Comparison of ENCODE assay signal across 8 cellular contexts in genomic region chr12:121537814-121538698, GRCh38. TPM values are rescaled to one million over a fixed set of nuclear protein-coding genes. Genes with fewer than 3 reads are reported as not detected.
DNase-seq lines count a peak whose midpoint lies in the region; ATAC-seq, FAIRE-seq and TF ChIP-seq lines count a peak whose summit lies in the region.

No MANE protein-coding gene starts in this region.

- H3K27me3 Mint-ChIP-seq in stimulated activated naive B cell treated with anti-CD40 and anti-IgM and Interleukin-4, amounts not matched to agents 10 μg/mL and 1 μg/mL and 100 μg/mL, for 72 hours, result no peaks in the 10 kb centered on the region

- peaks cover 7 to 9% of the 10 kb centered on the region in 2 donors for H3K36me3 Mint-ChIP-seq in stimulated activated naive B cell treated with anti-CD40 and anti-IgM and Interleukin-4, amounts not matched to agents 10 μg/mL and 1 μg/mL and 100 μg/mL, for 72 hours

- peak overlapping the region; percentile 86 to 94 for H3K4me3 Mint-ChIP-seq in stimulated activated naive B cell treated with anti-CD40 and anti-IgM and Interleukin-4, amounts not matched to agents 10 μg/mL and 1 μg/mL and 100 μg/mL, for 72 hours

- intact Hi-C loops in PC-3 (cut with micrococcal nuclease) (loop anchor here (5.0 kb wide), 1 partner anchor 89 kb away; the partner anchor contains the start of gene ORAI1), K562 (cut with micrococcal nuclease) (no loop called here)

- H3K27me3 ChIP-seq in PC-3 (ENCODE audit: low read length), result no peaks in the 10 kb centered on the region
- no peaks in the 10 kb centered on the region for H3K27me3 ChIP-seq in K562 (ENCODE audit: control insufficient read depth in 2 of 2, insufficient read depth in 2 of 2, low read length in 2 of 2)
- peaks cover 2% of the 10 kb centered on the region for H3K27me3 ChIP-seq in kidney epithelial cell (ENCODE audit: control insufficient read depth, insufficient read depth, low read length)

- peaks cover 42 to 74% of the 10 kb centered on the region in 2 donors for H3K4me1 Mint-ChIP-seq in stimulated activated naive B cell treated with anti-CD40 and anti-IgM and Interleukin-4, amounts not matched to agents 10 μg/mL and 1 μg/mL and 100 μg/mL, for 72 hours

- H2AFZ ChIP-seq in PC-3 (ENCODE audit: low read length) (peak overlapping the region; percentile 73), K562 (ENCODE audit: low read depth, low read length) (no peak overlapping the region)

- no peak for FAIRE-seq in K562 (lab: Jason Lieb, UNC)

- H3K9me2 ChIP-seq in PC-3 (replicated peaks; ENCODE audit: low read length), result no peaks in the 10 kb centered on the region

- POLR2A ChIA-PET in PC-3 (lab: Charles Lee; ENCODE audit: unreplicated experiment) (no interaction called here), K562 (lab: Yijun Ruan, JAX) (no interaction called here)

- no peaks in the 10 kb centered on the region for H4K20me1 ChIP-seq in PC-3 (ENCODE audit: low read length)
- H4K20me1 ChIP-seq in K562 (replicated peaks; ENCODE audit: control insufficient read depth, insufficient read depth, low read length), result no peaks in the 10 kb centered on the region

- H3F3A ChIP-seq in PC-3 (ENCODE audit: low read length, unreplicated experiment), result no peaks in the 10 kb centered on the region

- peak overlapping the region; percentile 85 for H3K4me2 ChIP-seq in PC-3 (ENCODE audit: low read length)
- no peak overlapping the region for H3K4me2 ChIP-seq in K562 (ENCODE audit: insufficient read depth, low read length)

- WGBS in K562 (ENCODE audit: insufficient coverage, low coverage, missing lambda C conversion rate), result 91% methylated on average over 21 of the region's 83 CpGs

- in situ Hi-C loops in K562 (cut with MboI), result no loop called here

- H3K9ac ChIP-seq in PC-3 (ENCODE audit: low read length), result peak overlapping the region; percentile 64; the same call in 1 of the 2 replicates
- H3K9ac ChIP-seq in K562 (ENCODE audit: insufficient read depth in 1 of 2, low read depth in 2 of 2, low read length in 2 of 2), result no peak overlapping the region; a peak in 1 of 4 replicates

- CTCF ChIA-PET in PC-3 (lab: Charles Lee) (interaction anchor here (1.2 kb wide), 1 partner anchor 15 kb away, joined by 7 read pairs; no protein-coding TSS in a partner anchor), K562 (lab: Yijun Ruan, JAX; ENCODE audit: low intra/inter-chr PET ratio) (no interaction called here)

- H3K9me3 ChIP-seq in PC-3 (ENCODE audit: low read length), result no peaks in the 10 kb centered on the region
- H3K9me3 ChIP-seq in K562 (replicated peaks; ENCODE audit: control insufficient read depth, insufficient read depth, low read depth, low read length), result no peaks in the 10 kb centered on the region

- no peaks in the 10 kb centered on the region for H3K9me1 ChIP-seq in K562 (ENCODE audit: control insufficient read depth, insufficient read depth, low read length)

- BruUV-seq in PC-3 (replicated peaks; lab: Mats Ljungman, UMichigan) (no TSS peak), K562 (replicated peaks; lab: Mats Ljungman, UMichigan) (no TSS peak)

- peak; percentile 11 for ATAC-seq in HG02763 (IDR thresholded peaks at IDR 0.05; ENCODE audit: unreplicated experiment)
- peak; percentile 37 for ATAC-seq in PC-3
- no peak for ATAC-seq in K562
- peak; percentile 18 to 23 for ATAC-seq in stimulated activated naive B cell treated with anti-CD40 and anti-IgM and Interleukin-4, amounts not matched to agents 10 μg/mL and 1 μg/mL and 100 μg/mL, for 72 hours (replicated peaks)

- TF ChIP-seq RAD21 in K562 (CRISPR knock-in tag; conservative IDR thresholded peaks at IDR 0.05 in 1 of 2, IDR thresholded peaks at IDR 0.05 in 1 of 2), result no peak

- no peak for TF ChIP-seq POLR2A in K562 (conservative IDR thresholded peaks at IDR 0.05)

- H3K27ac ChIP-seq in PC-3 (ENCODE audit: low read length), result no peak overlapping the region
- H3K27ac ChIP-seq in K562 (ENCODE audit: extremely low read depth, low read depth, low read length), result no peak overlapping the region

- H3K36me3 ChIP-seq in PC-3 (ENCODE audit: low read depth, low read length) (no peaks in the 10 kb centered on the region; the same call in 1 of the 2 replicates), K562 (ENCODE audit: control insufficient read depth, insufficient read depth, low read length) (peaks cover 8% of the 10 kb centered on the region; the same call in 1 of the 3 replicates), kidney epithelial cell (ENCODE audit: control insufficient read depth, insufficient read depth, low read length) (no peaks in the 10 kb centered on the region)

- peaks cover 18% of the 10 kb centered on the region; the same call in 1 of the 2 replicates for H3K4me1 ChIP-seq in PC-3 (ENCODE audit: insufficient read depth, low read length)
- peaks cover 20 to 35% of the 10 kb centered on the region in 2 experiments for H3K4me1 ChIP-seq in K562 (replicated peaks in 1 of 2; ENCODE audit: control insufficient read depth in 2 of 2, insufficient read depth in 2 of 2, low read length in 2 of 2)

- no peaks in the 10 kb centered on the region for H3K9me3 Mint-ChIP-seq in stimulated activated naive B cell treated with anti-CD40 and anti-IgM and Interleukin-4, amounts not matched to agents 10 μg/mL and 1 μg/mL and 100 μg/mL, for 72 hours

- DNase-seq in NCI-H2081 (lab: John Stamatoyannopoulos, UW) (peak; percentile 5 to 44), NCI-H2081 treated with DMSO at 0.1 percent for 48 hours (lab: John Stamatoyannopoulos, UW) (no peak), PC-3 (peak; percentile 29), K562 (ENCODE audit: extremely low read depth in 1 of 4, low spot score in 3 of 4) (no peak), kidney epithelial cell (ENCODE audit: low read depth) (no peak), A172 (ENCODE audit: low spot score) (no peak)
- no peak for DNase-seq in stimulated activated naive B cell treated with anti-CD40 and anti-IgM and Interleukin-4, amounts not matched to agents 10 μg/mL and 1 μg/mL and 100 μg/mL, for 72 hours

- H3K4me3 ChIP-seq in PC-3 (ENCODE audit: low read length) (peak overlapping the region; percentile 89), K562 (no peak overlapping the region), kidney epithelial cell (ENCODE audit: low read depth, low read length) (peak overlapping the region; percentile 42)

- H3K79me2 ChIP-seq in PC-3 (ENCODE audit: low read length), result no peaks in the 10 kb centered on the region
- H3K79me2 ChIP-seq in K562 (ENCODE audit: control insufficient read depth, insufficient read depth, low read length), result no peaks in the 10 kb centered on the region

- TF ChIP-seq CTCF in PC-3 (conservative IDR thresholded peaks at IDR 0.05; ENCODE audit: low read depth, low read length) (no peak), K562 (IDR thresholded peaks at IDR 0.05 in 2 of 3, conservative IDR thresholded peaks at IDR 0.05 in 1 of 3; ENCODE audit: insufficient read depth in 2 of 3, low read depth in 1 of 3, low read length in 3 of 3) (no peak), kidney epithelial cell (IDR thresholded peaks at IDR 0.05; ENCODE audit: insufficient read depth, low read length, poor library complexity, severe bottlenecking) (no peak)

- no peak for TF ChIP-seq EP300 in K562 (IDR thresholded peaks at IDR 0.05; ENCODE audit: low read length)

- peak overlapping the region; percentile 97 for H3K27ac Mint-ChIP-seq in stimulated activated naive B cell treated with anti-CD40 and anti-IgM and Interleukin-4, amounts not matched to agents 10 μg/mL and 1 μg/mL and 100 μg/mL, for 72 hours

TF ChIP-seq in K562, 482 proteins besides CTCF, POLR2A, EP300 and RAD21 (continues in another document):
- peak in 1 of 2 experiments; percentile 26; a peak in 1 of 4 replicates for TF ChIP-seq KDM1A (IDR thresholded peaks at IDR 0.05)
- no peak for TF ChIP-seq SMC3 (conservative IDR thresholded peaks at IDR 0.05; ENCODE audit: insufficient read depth, low read depth, low read length)
- TF ChIP-seq MTF1 (CRISPR knock-in tag; IDR thresholded peaks at IDR 0.05; ENCODE audit: borderline replicate concordance), result no peak
- TF ChIP-seq HNRNPL (IDR thresholded peaks at IDR 0.05; ENCODE audit: low read depth, low read length), result peak; percentile 3; the same call in 1 of the 2 replicates
- TF ChIP-seq RBM25 (IDR thresholded peaks at IDR 0.05; ENCODE audit: low read depth, low read length, severe bottlenecking), result peak; percentile 50
- TF ChIP-seq ZFP36 (IDR thresholded peaks at IDR 0.05; ENCODE audit: low read depth, low read length, partially characterized antibody), result peak; percentile 53

RNA-seq across cellular contexts. Expression of gene KDM2B, which starts 42.8 kb away (rescaled TPM):
- 52.5 and 72.3 TPM in 2 replicates for total RNA-seq in PC-3 (2014; rRNA removed)
- total RNA-seq in K562 (2011; cell fraction: chromatin; rRNA removed; ENCODE audit: low replicate concordance), result 59.2 and 97.9 TPM in 2 replicates
- total RNA-seq in K562 (2011; cell fraction: nucleolus; rRNA removed), result 48.7 and 51.7 TPM in 2 replicates
- total RNA-seq in K562 (2011; cell fraction: nucleoplasm; rRNA removed), result 38.8 and 40.4 TPM in 2 replicates
- total RNA-seq in K562 (2014; rRNA removed), result 29.3 and 37.4 TPM in 2 replicates
- total RNA-seq in K562 (2014; rRNA removed; fragmentation: Illumina TruSeq; extraction: Trizol), result 19.9 and 20.7 TPM in 2 replicates
- 22.5 and 23.0 TPM in 2 replicates for total RNA-seq in K562 (2015; rRNA removed; fragmentation: Illumina TruSeq; extraction: Trizol)
- 46.8 and 50.5 TPM in 2 replicates for total RNA-seq in K562 (2021)
- polyA plus RNA-seq in K562 (2011; rRNA removed), result 17.8 and 29.3 TPM in 2 replicates
- 17.5 and 31.8 TPM in 2 replicates for polyA plus RNA-seq in K562 (2011; cell fraction: cytosol; rRNA removed)
- 86.1 and 88.9 TPM in 2 replicates for polyA plus RNA-seq in K562 (2011; cell fraction: nucleus; rRNA removed)
- polyA plus RNA-seq in K562 (2012), result 41.7 and 43.1 TPM in 2 replicates
- 29.2 and 41.2 TPM in 2 replicates for polyA plus RNA-seq in K562 (2014; fragmentation: Illumina TruSeq; extraction: Trizol)
- 1 to 10 TPM; 7.4 to 9.1 TPM for polyA plus RNA-seq in K562 (2014; fragmentation: Nextera tagmentation; extraction: Ambion mirVana)
- polyA plus RNA-seq in K562 (2014; rRNA removed), result 29.4 and 33.6 TPM in 2 replicates
- polyA minus RNA-seq in K562 (2011; rRNA and poly(A)+ RNA removed), result 24.6 and 35.2 TPM in 2 replicates
- 19.4 and 32.6 TPM in 2 replicates for polyA minus RNA-seq in K562 (2011; cell fraction: cytosol; rRNA and poly(A)+ RNA removed)
- 17.5 and 27.2 TPM in 2 replicates for polyA minus RNA-seq in K562 (2011; cell fraction: nucleus; rRNA and poly(A)+ RNA removed)
- total RNA-seq in kidney epithelial cell, result 31.4 and 34.7 TPM in 2 replicates
- 27.7 and 37.2 TPM in 2 replicates for total RNA-seq in A172 (2014; rRNA removed; shearing (Covaris generic))

Comparison
In these comparisons a context has a peak if more than half of its experiments do, and no peak if none do; other contexts are left out.
1. DNase-seq: peak in NCI-H2081 (2 of 2) and PC-3 (single experiment); none in NCI-H2081 treated with DMSO at 0.1 percent for 48 hours (single experiment), K562 (0 of 4), kidney epithelial cell (single experiment), stimulated activated naive B cell treated with anti-CD40 and anti-IgM and Interleukin-4, amounts not matched to agents 10 μg/mL and 1 μg/mL and 100 μg/mL, for 72 hours (single experiment) and A172 (single experiment).